In the genomic region with DNA sequence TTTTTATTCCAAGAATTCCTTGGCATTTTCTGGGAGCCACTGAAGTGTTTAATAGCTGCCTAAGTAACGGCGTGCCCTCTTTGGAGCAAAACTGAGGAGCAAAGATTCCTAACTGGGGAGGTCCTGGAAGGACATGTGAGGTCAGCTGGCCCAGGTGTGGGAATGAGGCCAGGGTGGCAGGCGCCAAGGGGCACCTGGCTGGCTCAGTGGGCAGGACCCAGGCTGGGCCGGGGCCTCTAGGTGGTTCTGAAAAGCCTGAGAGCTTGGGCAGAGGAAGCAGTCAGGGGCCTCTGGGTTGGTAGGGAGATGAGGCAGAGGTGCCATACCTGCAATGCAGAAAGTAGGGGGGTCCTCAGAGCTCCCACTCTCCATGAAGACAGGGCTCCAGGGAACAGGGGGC, we compare ENCODE assay signal across 26 cellular contexts.
"Had no signal": no experiment of that assay in that cellular context is flagged by ENCODE, and none has a peak within 500 bp of the region (broad histone marks: within the 10 kb centered on the region; RNA-seq: fewer than 3 reads in every experiment).

No MANE protein-coding gene starts in this region.

- H3K36me3 Mint-ChIP-seq: activated CD4-positive, alpha-beta memory T cell treated with anti-CD3 and anti-CD28 coated beads for 36 hours; activated CD8-positive, alpha-beta memory T cell treated with anti-CD3 and anti-CD28 coated beads, Interleukin-2, amount 10 ng/mL, durations not matched to agents 7 days and 5 days; activated naive CD8-positive, alpha-beta T cell had no signal

- H3K27ac ChIP-seq: brain microvascular endothelial cell, colonic mucosa had no signal

- H3K9me3 Mint-ChIP-seq: activated CD4-positive, alpha-beta memory T cell treated with anti-CD3 and anti-CD28 coated beads for 36 hours; activated CD4-positive, alpha-beta T cell treated with anti-CD3 and anti-CD28 coated beads, Interleukin-2, amount 10 ng/mL, durations not matched to agents 24 days and 14 days; activated T-helper 1 cell treated with anti-CD3 and anti-CD28 coated beads, Interleukin-12 subunit alpha, Interleukin-12 subunit beta, Interleukin-2, Interleukin-4 antibody, amounts not matched to agents 30 ng/mL and 10 ng/mL and 1 ng/mL, durations not matched to agents 14 hours and 24 hours and 36 hours; activated T-helper 2 cell treated with anti-CD3 and anti-CD28 coated beads, Interferon-gamma antibody, Interleukin-2, Interleukin-4, amounts not matched to agents 10 μg/mL and 5 μg/mL and 100 μg/mL, durations not matched to agents 14 hours and 24 hours and 36 hours; endodermal cell had no signal

- H3K4me3 Mint-ChIP-seq: activated CD4-positive, alpha-beta memory T cell treated with anti-CD3 and anti-CD28 coated beads for 36 hours; activated CD4-positive, alpha-beta T cell treated with anti-CD3 and anti-CD28 coated beads for 36 hours; activated CD4-positive, alpha-beta T cell treated with anti-CD3 and anti-CD28 coated beads, Interleukin-2, amount 10 ng/mL, durations not matched to agents 24 days and 14 days; activated CD8-positive, alpha-beta memory T cell treated with anti-CD3 and anti-CD28 coated beads, Interleukin-2, amount 10 ng/mL, durations not matched to agents 7 days and 5 days; activated CD8-positive, alpha-beta T cell treated with anti-CD3 and anti-CD28 coated beads, Interleukin-2, amount 10 ng/mL, durations not matched to agents 7 days and 5 days; activated naive CD8-positive, alpha-beta T cell; activated T-helper 1 cell treated with anti-CD3 and anti-CD28 coated beads, Interleukin-12 subunit alpha, Interleukin-12 subunit beta, Interleukin-2, Interleukin-4 antibody, amounts not matched to agents 30 ng/mL and 10 ng/mL and 1 ng/mL, durations not matched to agents 14 hours and 24 hours and 36 hours; endodermal cell had no signal

- H3K4me1 Mint-ChIP-seq: endodermal cell had no signal

- H3K4me1 ChIP-seq: colonic mucosa had no signal

- ATAC-seq: activated CD4-positive, alpha-beta T cell treated with anti-CD3 and anti-CD28 coated beads for 36 hours; activated CD8-positive, alpha-beta T cell treated with anti-CD3 and anti-CD28 coated beads, Interleukin-2, amount 10 ng/mL, durations not matched to agents 7 days and 5 days; esophagus mucosa had no signal

- H3K36me3 ChIP-seq: brain microvascular endothelial cell, colonic mucosa had no signal

- DNase-seq: activated CD4-positive, alpha-beta memory T cell treated with anti-CD3 and anti-CD28 coated beads for 36 hours; activated CD4-positive, alpha-beta T cell treated with anti-CD3 and anti-CD28 coated beads for 36 hours; activated CD4-positive, alpha-beta T cell treated with anti-CD3 and anti-CD28 coated beads, Interleukin-2, amount 10 ng/mL, durations not matched to agents 24 days and 14 days; activated CD4-positive, CD25-positive, alpha-beta regulatory T cell; activated CD4-positive, CD25-positive, alpha-beta regulatory T cell treated with anti-CD3 and anti-CD28 coated beads, Interleukin-2, amount 50 U/mL, for 72 hours; activated CD8-positive, alpha-beta memory T cell treated with anti-CD3 and anti-CD28 coated beads, Interleukin-2, amount 10 ng/mL, durations not matched to agents 7 days and 5 days; activated CD8-positive, alpha-beta memory T cell treated with anti-CD3 and anti-CD28 coated beads, Interleukin-2, amount 50 U/mL, for 4 hours; activated CD8-positive, alpha-beta T cell treated with anti-CD3 and anti-CD28 coated beads, Interleukin-2, amount 10 ng/mL, durations not matched to agents 7 days and 5 days; activated effector memory CD4-positive, alpha-beta T cell treated with anti-CD3 and anti-CD28 coated beads, Interleukin-2, amount 50 U/mL, for 16 hours; activated naive CD4-positive, alpha-beta T cell treated with anti-CD3 and anti-CD28 coated beads, Interleukin-2, amount 50 U/mL, for 16 hours; activated T-cell treated with anti-CD3 and anti-CD28 coated beads, Interleukin-2, amount 50 U/mL, for 1 hour; activated T-cell treated with anti-CD3 and anti-CD28 coated beads, Interleukin-2, amount 50 U/mL, for 48 hours; amniotic stem cell; anterior cingulate cortex; brain microvascular endothelial cell; cerebellar nuclear complex; colonic mucosa; effector CD8-positive, alpha-beta T cell; endodermal cell; foreskin fibroblast; head of caudate nucleus; T-helper 2 cell had no signal

- H3K27ac Mint-ChIP-seq: activated CD4-positive, alpha-beta memory T cell treated with anti-CD3 and anti-CD28 coated beads for 36 hours; activated CD4-positive, alpha-beta T cell treated with anti-CD3 and anti-CD28 coated beads for 36 hours; activated CD4-positive, alpha-beta T cell treated with anti-CD3 and anti-CD28 coated beads, Interleukin-2, amount 10 ng/mL, durations not matched to agents 24 days and 14 days; activated CD8-positive, alpha-beta memory T cell treated with anti-CD3 and anti-CD28 coated beads, Interleukin-2, amount 10 ng/mL, durations not matched to agents 7 days and 5 days; activated naive CD8-positive, alpha-beta T cell; activated T-helper 1 cell treated with anti-CD3 and anti-CD28 coated beads, Interleukin-12 subunit alpha, Interleukin-12 subunit beta, Interleukin-2, Interleukin-4 antibody, amounts not matched to agents 30 ng/mL and 10 ng/mL and 1 ng/mL, durations not matched to agents 14 hours and 24 hours and 36 hours; activated T-helper 2 cell treated with anti-CD3 and anti-CD28 coated beads, Interferon-gamma antibody, Interleukin-2, Interleukin-4, amounts not matched to agents 10 μg/mL and 5 μg/mL and 100 μg/mL, durations not matched to agents 14 hours and 24 hours and 36 hours; endodermal cell had no signal

- H3K4me3 ChIP-seq: colonic mucosa had no signal

- H3K27me3 Mint-ChIP-seq: activated CD4-positive, alpha-beta memory T cell treated with anti-CD3 and anti-CD28 coated beads for 36 hours; activated naive CD8-positive, alpha-beta T cell had no signal

- H3K27me3 ChIP-seq: brain microvascular endothelial cell, colonic mucosa had no signal

- H3K9me3 ChIP-seq: colonic mucosa had no signal
